15 cellular contexts compared by ENCODE assay signal in the genomic region with DNA sequence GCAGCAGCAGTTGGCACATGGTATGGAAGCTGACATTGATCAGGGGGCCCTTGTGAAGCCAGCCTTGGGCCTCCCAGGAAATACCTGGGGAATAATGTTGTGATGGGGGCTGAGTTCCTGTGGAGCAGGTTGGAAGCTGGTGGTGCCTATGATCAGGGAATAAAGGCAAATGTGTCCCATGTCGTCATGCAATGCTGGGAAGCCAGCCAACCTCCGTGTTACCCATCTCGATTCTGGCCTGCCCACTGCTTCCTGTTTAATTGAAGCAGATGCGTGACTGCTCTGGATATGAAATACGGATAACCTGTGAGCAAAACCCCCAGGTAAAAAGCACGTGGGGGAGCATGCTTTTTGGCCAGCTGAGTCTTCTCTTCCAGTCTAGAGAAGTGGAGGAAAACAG.
DNase-seq lines count a peak whose midpoint lies in the region; ATAC-seq and TF ChIP-seq lines count a peak whose summit lies in the region.
"Had no signal": no experiment of that assay in that cellular context is flagged by ENCODE, and none has a peak within 500 bp of the region (broad histone marks: within the 10 kb centered on the region; RNA-seq: fewer than 3 reads in every experiment).

No MANE protein-coding gene starts in this region.

- CTCF ChIA-PET in A673 (lab: Charles Lee) = no interaction called here

- ATAC-seq in GM18868 (IDR thresholded peaks at IDR 0.05; ENCODE audit: unreplicated experiment) (no peak), left ventricle myocardium superior (no peak)
- ATAC-seq: CD8-positive, alpha-beta T cell had no signal

- H3K36me3 ChIP-seq in A673 (ENCODE audit: insufficient read depth, low read length, poor library complexity, severe bottlenecking) = no peaks in the 10 kb centered on the region

- H3K27ac ChIP-seq in A673 (ENCODE audit: low read depth, low read length, poor library complexity, severe bottlenecking) = no peak overlapping the region
- H3K27ac ChIP-seq: GM23248 had no signal

- TF ChIP-seq CTCF in A673 (conservative IDR thresholded peaks at IDR 0.05; ENCODE audit: low read depth, low read length) = no peak

- DNase-seq in NCI-H345 (lab: John Stamatoyannopoulos, UW) (peak; percentile 45), NCI-H345 treated with DMSO at 0.1 percent for 48 hours (lab: John Stamatoyannopoulos, UW; ENCODE audit: unreplicated experiment) (no peak), A673 (ENCODE audit: low spot score) (peak; percentile 9), M059J (ENCODE audit: low read depth) (peak; percentile 29), dermis microvascular lymphatic vessel endothelial cell (ENCODE audit: low read depth in 2 of 2) (peak; percentile 32 to 38), left ventricle myocardium superior (no peak)
- DNase-seq in activated naive CD4-positive, alpha-beta T cell (lab: John Stamatoyannopoulos, UW) = no peak
- DNase-seq: CD8-positive, alpha-beta T cell; COR-L47; DMS53; GF-D8; GM23248; H7; IMR-90 had no signal

- H3K4me3 ChIP-seq in A673 (ENCODE audit: low read depth, low read length, poor library complexity, severe bottlenecking) = no peak overlapping the region
- H3K4me3 ChIP-seq: GM23248 had no signal

- no peaks in the 10 kb centered on the region for H3K4me1 ChIP-seq in A673 (ENCODE audit: insufficient read depth, low read length, poor library complexity, severe bottlenecking)

- no peaks in the 10 kb centered on the region for H3K9me3 ChIP-seq in A673 (ENCODE audit: low read depth, low read length, poor library complexity, severe bottlenecking)

- intact Hi-C loops in A673 (cut with micrococcal nuclease; ENCODE audit: unreplicated experiment) (no loop called here), left ventricle myocardium superior (cut with micrococcal nuclease) (no loop called here)

- POLR2A ChIA-PET in A673 (lab: Charles Lee; ENCODE audit: low non-redundant PET) = no interaction called here

- BruUV-seq in A673 (replicated peaks; lab: Mats Ljungman, UMichigan) = no TSS peak

- H3K27me3 ChIP-seq in A673 (replicated peaks; ENCODE audit: insufficient read depth, low read depth, low read length, poor library complexity) = peaks cover 15% of the 10 kb centered on the region

Comparison
In these comparisons a context has a peak if more than half of its experiments do, and no peak if none do; other contexts are left out.
1. DNase-seq: peak in NCI-H345 (single experiment), A673 (single experiment), M059J (single experiment) and dermis microvascular lymphatic vessel endothelial cell (2 of 2); none in NCI-H345 treated with DMSO at 0.1 percent for 48 hours (single experiment), activated naive CD4-positive, alpha-beta T cell (0 of 4) and left ventricle myocardium superior (single experiment).